In genomic region chr12:1533205-1533601, GRCh38 we compare ENCODE assay signal across 8 cellular contexts.
DNase-seq lines count a peak whose midpoint lies in the region; ATAC-seq lines count a peak whose summit lies in the region.

No MANE protein-coding gene starts in this region.

- peaks cover 3% of the 10 kb centered on the region in 2 donors for H3K36me3 Mint-ChIP-seq in stimulated activated naive B cell treated with anti-CD40 and anti-IgM and Interleukin-4, amounts not matched to agents 10 μg/mL and 1 μg/mL and 100 μg/mL, for 72 hours

- H3K9me3 Mint-ChIP-seq in stimulated activated naive B cell treated with anti-CD40 and anti-IgM and Interleukin-4, amounts not matched to agents 10 μg/mL and 1 μg/mL and 100 μg/mL, for 72 hours, result no peaks in the 10 kb centered on the region

- peak overlapping the region; percentile 78 to 85 for H3K4me3 Mint-ChIP-seq in stimulated activated naive B cell treated with anti-CD40 and anti-IgM and Interleukin-4, amounts not matched to agents 10 μg/mL and 1 μg/mL and 100 μg/mL, for 72 hours

- H3K27me3 ChIP-seq in adipocyte (replicated peaks; ENCODE audit: control insufficient read depth, insufficient read depth, low read length), result no peaks in the 10 kb centered on the region

- H3K9me3 ChIP-seq in adipocyte (ENCODE audit: control insufficient read depth, low read length), result no peaks in the 10 kb centered on the region

- ATAC-seq in GM19467 (IDR thresholded peaks at IDR 0.05; ENCODE audit: unreplicated experiment), result peak; percentile 10
- ATAC-seq in stimulated activated naive B cell treated with anti-CD40 and anti-IgM and Interleukin-4, amounts not matched to agents 10 μg/mL and 1 μg/mL and 100 μg/mL, for 72 hours (replicated peaks), result peak; percentile 37 to 54

- peak overlapping the region; percentile 83 for H3K27ac Mint-ChIP-seq in stimulated activated naive B cell treated with anti-CD40 and anti-IgM and Interleukin-4, amounts not matched to agents 10 μg/mL and 1 μg/mL and 100 μg/mL, for 72 hours

- H3K27me3 Mint-ChIP-seq in stimulated activated naive B cell treated with anti-CD40 and anti-IgM and Interleukin-4, amounts not matched to agents 10 μg/mL and 1 μg/mL and 100 μg/mL, for 72 hours, result peaks cover 57 to 69% of the 10 kb centered on the region in 2 donors

- peak overlapping the region; percentile 66 for H3K4me3 ChIP-seq in adipocyte (ENCODE audit: low read length)

- H3K4me1 ChIP-seq in adipocyte (ENCODE audit: control insufficient read depth, insufficient read depth, low read length), result peaks cover 19% of the 10 kb centered on the region

- DNase-seq in GDM1 (lab: John Stamatoyannopoulos, UW) (peak; percentile 35), Kasumi-1 (lab: John Stamatoyannopoulos, UW) (peak; percentile 14 to 24), adipocyte (ENCODE audit: low read depth) (peak; percentile 42), kidney tubule cell (ENCODE audit: low spot score) (no peak), NCI-H1436 (lab: John Stamatoyannopoulos, UW) (no peak), SIG-M5 (lab: John Stamatoyannopoulos, UW) (no peak)
- DNase-seq in stimulated activated naive B cell treated with anti-CD40 and anti-IgM and Interleukin-4, amounts not matched to agents 10 μg/mL and 1 μg/mL and 100 μg/mL, for 72 hours, result no peak

- peaks cover 28 to 41% of the 10 kb centered on the region in 2 donors for H3K4me1 Mint-ChIP-seq in stimulated activated naive B cell treated with anti-CD40 and anti-IgM and Interleukin-4, amounts not matched to agents 10 μg/mL and 1 μg/mL and 100 μg/mL, for 72 hours

- H3K9ac ChIP-seq in adipocyte (ENCODE audit: low read length), result no peak overlapping the region

- no peaks in the 10 kb centered on the region for H3K36me3 ChIP-seq in adipocyte (ENCODE audit: control insufficient read depth, insufficient read depth, low read length, severe bottlenecking)

Comparison
In these comparisons a context has a peak if more than half of its experiments do, and no peak if none do; other contexts are left out.
1. DNase-seq: peak in GDM1 (single experiment), Kasumi-1 (2 of 2) and adipocyte (single experiment); none in stimulated activated naive B cell treated with anti-CD40 and anti-IgM and Interleukin-4, amounts not matched to agents 10 μg/mL and 1 μg/mL and 100 μg/mL, for 72 hours (single experiment), kidney tubule cell (single experiment), NCI-H1436 (single experiment) and SIG-M5 (single experiment).